Comparison of ENCODE assay signal across 14 cellular contexts in the genomic region with DNA sequence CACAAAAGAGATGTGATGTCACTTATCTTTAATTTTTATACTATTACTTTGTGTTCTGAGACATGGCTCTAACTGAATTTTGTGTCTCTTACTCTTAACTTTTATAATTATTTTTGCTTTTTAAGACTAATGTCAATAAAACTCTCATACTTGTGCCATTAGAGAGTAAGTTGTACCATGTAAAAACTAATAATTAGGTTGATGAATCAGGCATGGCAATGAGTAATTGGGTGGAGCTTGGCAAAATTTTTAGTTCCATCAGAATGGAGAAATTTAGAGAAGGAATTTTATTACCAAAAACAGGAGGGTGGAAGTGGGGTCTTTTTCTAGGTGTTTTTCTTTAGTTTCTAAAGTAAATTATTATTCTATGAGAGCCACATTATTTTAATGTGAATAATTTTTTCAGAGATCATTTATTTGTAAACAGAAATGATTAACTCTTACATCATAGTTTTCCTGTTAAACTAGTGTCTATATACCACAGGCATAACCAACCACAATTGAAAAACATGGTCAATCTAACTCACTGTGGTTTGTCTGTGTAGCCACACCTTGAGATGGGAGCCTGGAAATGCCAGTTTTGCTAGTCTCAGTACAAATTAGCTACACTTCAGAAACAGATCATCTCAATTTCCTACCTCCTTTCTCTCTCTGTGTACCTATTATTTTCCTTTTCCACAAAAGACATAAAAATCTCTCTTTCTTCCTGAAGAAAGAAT. TPM values are rescaled to one million over a fixed set of nuclear protein-coding genes. Genes with fewer than 3 reads are reported as not detected.
"Had no signal": no experiment of that assay in that cellular context is flagged by ENCODE, and none has a peak within 500 bp of the region (broad histone marks: within the 10 kb centered on the region; RNA-seq: fewer than 3 reads in every experiment).

No MANE protein-coding gene starts in this region.

- H3K36me3 Mint-ChIP-seq: stimulated activated effector memory CD8-positive, alpha-beta T cell treated with anti-CD3 and anti-CD28 coated beads, Interleukin-12 subunit alpha, Interleukin-12 subunit beta, amount 100 ng/mL, for 72 hours had no signal

- H3K4me1 Mint-ChIP-seq: activated T-helper 17 cell treated with anti-CD3 and anti-CD28 coated beads, Interleukin-2, amount 50 U/mL, for 72 hours; neural crest cell had no signal

- H3K4me3 ChIP-seq: gastrocnemius medialis, heart left ventricle had no signal

- H3K36me3 ChIP-seq: gastrocnemius medialis, heart left ventricle had no signal

- H3K4me1 ChIP-seq: gastrocnemius medialis, heart left ventricle had no signal

- H3K27ac Mint-ChIP-seq: activated T-helper 17 cell treated with anti-CD3 and anti-CD28 coated beads, Interleukin-2, amount 50 U/mL, for 72 hours; stimulated activated effector memory CD8-positive, alpha-beta T cell treated with anti-CD3 and anti-CD28 coated beads, Interleukin-12 subunit alpha, Interleukin-12 subunit beta, amount 100 ng/mL, for 72 hours had no signal

- H3K4me3 Mint-ChIP-seq: activated T-helper 17 cell treated with anti-CD3 and anti-CD28 coated beads, Interleukin-2, amount 50 U/mL, for 72 hours; neural crest cell; stimulated activated effector memory CD8-positive, alpha-beta T cell treated with anti-CD3 and anti-CD28 coated beads, Interleukin-12 subunit alpha, Interleukin-12 subunit beta, amount 100 ng/mL, for 72 hours had no signal

- DNase-seq: activated CD4-positive, CD25-positive, alpha-beta regulatory T cell treated with anti-CD3 and anti-CD28 coated beads, Interleukin-2, amount 50 U/mL, for 72 hours; activated naive CD4-positive, alpha-beta T cell treated with Interleukin-2 at 50 U/mL for 16 hours; activated T-cell treated with anti-CD3 and anti-CD28 coated beads for 4 hours; aorta; gastrocnemius medialis; heart left ventricle; stimulated activated CD4-positive, alpha-beta T cell treated with anti-CD3 and anti-CD28 coated beads, Interleukin-12 subunit alpha, Interleukin-12 subunit beta, amount 100 ng/mL, for 4 hours; T-helper 1 cell; T1000 had no signal

- H3K9me3 ChIP-seq: gastrocnemius medialis had no signal

- H3K27ac ChIP-seq: gastrocnemius medialis, heart left ventricle had no signal

- ATAC-seq: activated T-helper 17 cell treated with anti-CD3 and anti-CD28 coated beads, Interleukin-2, amount 50 U/mL, for 72 hours; gastrocnemius medialis; heart left ventricle; left lobe of liver; sciatic nerve; stimulated activated effector memory CD8-positive, alpha-beta T cell treated with anti-CD3 and anti-CD28 coated beads, Interleukin-12 subunit alpha, Interleukin-12 subunit beta, amount 100 ng/mL, for 72 hours had no signal

- H3K27me3 ChIP-seq: gastrocnemius medialis, heart left ventricle had no signal

RNA-seq across cellular contexts. Expression of gene ELOVL4, which starts 51.8 kb away (rescaled TPM):
- total RNA-seq: left lobe of liver had no signal
